17 cellular contexts compared by ENCODE assay signal in genomic region chr6:170221052-170221752, GRCh38.
A peak's percentile ranks its signal among the peaks of the same experiment; 100 is the strongest.
DNase-seq lines count a peak whose midpoint lies in the region; ATAC-seq and TF ChIP-seq lines count a peak whose summit lies in the region.
"Had no signal": no experiment of that assay in that cellular context is flagged by ENCODE, and none has a peak within 500 bp of the region (broad histone marks: within the 10 kb centered on the region; RNA-seq: fewer than 3 reads in every experiment).

No MANE protein-coding gene starts in this region.

- H4K20me1 ChIP-seq in DND-41 (ENCODE audit: insufficient read depth, low read length) = no peaks in the 10 kb centered on the region

- no peaks in the 10 kb centered on the region for H3K9me3 ChIP-seq in DND-41 (ENCODE audit: insufficient read depth, low read length, severe bottlenecking)
- H3K9me3 ChIP-seq in Panc1 (ENCODE audit: control insufficient read depth, insufficient read depth, low read depth, low read length) = no peaks in the 10 kb centered on the region
- no peaks in the 10 kb centered on the region for H3K9me3 ChIP-seq in MG63
- H3K9me3 ChIP-seq: thyroid gland had no signal

- CTCF ChIA-PET in Panc1 (lab: Charles Lee) = no interaction called here

- ATAC-seq in DND-41 (ENCODE audit: insufficient read depth, low read depth) (0 out of 3 replicates have a peak, but pooled peaks have one; percentile 37), Panc1 (peak; percentile 43; the same call in 1 of the 2 replicates)
- ATAC-seq: effector memory CD8-positive, alpha-beta T cell had no signal

- WGBS in lower leg skin, 2 donors = 86% methylated on average over 29 of the region's 29 CpGs

- H3K4me2 ChIP-seq in DND-41 (ENCODE audit: insufficient read depth, low read length) = no peak overlapping the region

- H2AFZ ChIP-seq in DND-41 (ENCODE audit: low read depth, low read length) = no peak overlapping the region

- H3K4me1 ChIP-seq in DND-41 (ENCODE audit: insufficient read depth, low read length) (no peaks in the 10 kb centered on the region), Panc1 (ENCODE audit: control insufficient read depth, insufficient read depth, low read length) (no peaks in the 10 kb centered on the region; the same call in 1 of the 2 replicates)
- H3K4me1 ChIP-seq: thyroid gland had no signal

- in situ Hi-C loops in Panc1 (cut with HindIII; ENCODE audit: low pct_unique_long_range_greater_than_20kb, low sequenced_read_pairs) = no loop called here

- no peak for TF ChIP-seq CTCF in DND-41 (IDR thresholded peaks at IDR 0.05; ENCODE audit: borderline replicate concordance, extremely low read depth, low read length, poor library complexity, severe bottlenecking)
- TF ChIP-seq CTCF in Panc1 (IDR thresholded peaks at IDR 0.05) = no peak
- no peak for TF ChIP-seq CTCF in lower leg skin (IDR thresholded peaks at IDR 0.05)

- TF ChIP-seq POLR2A in lower leg skin (IDR thresholded peaks at IDR 0.05) = no peak

- no peaks in the 10 kb centered on the region for H3K27me3 ChIP-seq in DND-41 (ENCODE audit: insufficient read depth, low read length, poor library complexity)
- no peaks in the 10 kb centered on the region for H3K27me3 ChIP-seq in Panc1 (ENCODE audit: control insufficient read depth, insufficient read depth, low read length)
- no peaks in the 10 kb centered on the region for H3K27me3 ChIP-seq in MG63
- H3K27me3 ChIP-seq: thyroid gland had no signal

- H3K36me3 ChIP-seq in DND-41 (ENCODE audit: insufficient read depth, low read length) (no peaks in the 10 kb centered on the region), Panc1 (ENCODE audit: control insufficient read depth, insufficient read depth, low read length) (no peaks in the 10 kb centered on the region), MG63 (no peaks in the 10 kb centered on the region)
- H3K36me3 ChIP-seq: thyroid gland had no signal

- H3K79me2 ChIP-seq in DND-41 (ENCODE audit: insufficient read depth, low read length) = no peaks in the 10 kb centered on the region

- H3K27ac ChIP-seq in DND-41 (ENCODE audit: low read length) (no peak overlapping the region), Panc1 (ENCODE audit: low read length) (no peak overlapping the region)
- H3K27ac ChIP-seq: thyroid gland had no signal

- BruUV-seq in Panc1 (replicated peaks; lab: Mats Ljungman, UMichigan) = no TSS peak

- H3K4me3 ChIP-seq in DND-41 (ENCODE audit: low read depth in 1 of 2, low read length in 2 of 2) (no peak overlapping the region), Panc1 (ENCODE audit: low read depth in 2 of 2, low read length in 2 of 2) (no peak overlapping the region), lower leg skin (ENCODE audit: low read depth, poor library complexity, severe bottlenecking) (no peak overlapping the region), MG63 (no peak overlapping the region)
- H3K4me3 ChIP-seq: thyroid gland had no signal

- intact Hi-C loops in Panc1 (cut with micrococcal nuclease; ENCODE audit: unreplicated experiment) (no loop called here), lower leg skin (cut with DNase I; ENCODE audit: low total_unique reads) (no loop called here)

- H3K9ac ChIP-seq in DND-41 (ENCODE audit: low read depth, low read length) = no peak overlapping the region

- peak; percentile 21 for DNase-seq in 8988T
- DNase-seq in DND-41 = no peak
- no peak for DNase-seq in Panc1 (ENCODE audit: low read depth, low spot score)
- DNase-seq in lower leg skin (ENCODE audit: low spot score in 2 of 2) = peak; percentile 7 to 69
- no peak for DNase-seq in MG63
- no peak for DNase-seq in NCI-H2171 treated with DMSO at 0.1 percent for 48 hours (lab: John Stamatoyannopoulos, UW)
- DNase-seq in stimulated activated CD4-positive, alpha-beta T cell treated with anti-CD3 and anti-CD28 coated beads, Interleukin-2, amount 100 ng/mL, for 48 hours = no peak
- no peak for DNase-seq in NCI-H226
- DNase-seq: activated CD4-positive, alpha-beta T cell treated with anti-CD3 and anti-CD28 coated beads, Interleukin-2, amount 50 U/mL, for 1 hour; AML-193; amygdala; effector memory CD8-positive, alpha-beta T cell; kidney glomerular epithelial cell; midbrain; NK-92 treated with Interleukin-12 subunit alpha and Interleukin-12 subunit beta, amount 100 ng/mL, for 24 hours; stimulated activated CD4-positive, alpha-beta T cell treated with anti-CD3 and anti-CD28 coated beads, Interleukin-4, amount 100 ng/mL, for 1 hour; thyroid gland had no signal

- POLR2A ChIA-PET in Panc1 (lab: Charles Lee) = no interaction called here

Comparison
In these comparisons a context has a peak if more than half of its experiments do, and no peak if none do; other contexts are left out.
1. DNase-seq: peak in 8988T (single experiment) and lower leg skin (2 of 2); none in DND-41 (single experiment), Panc1 (single experiment), MG63 (single experiment), NCI-H2171 treated with DMSO at 0.1 percent for 48 hours (single experiment), stimulated activated CD4-positive, alpha-beta T cell treated with anti-CD3 and anti-CD28 coated beads, Interleukin-2, amount 100 ng/mL, for 48 hours (0 of 2) and NCI-H226 (single experiment).